13 cellular contexts compared by ENCODE assay signal in the genomic region with DNA sequence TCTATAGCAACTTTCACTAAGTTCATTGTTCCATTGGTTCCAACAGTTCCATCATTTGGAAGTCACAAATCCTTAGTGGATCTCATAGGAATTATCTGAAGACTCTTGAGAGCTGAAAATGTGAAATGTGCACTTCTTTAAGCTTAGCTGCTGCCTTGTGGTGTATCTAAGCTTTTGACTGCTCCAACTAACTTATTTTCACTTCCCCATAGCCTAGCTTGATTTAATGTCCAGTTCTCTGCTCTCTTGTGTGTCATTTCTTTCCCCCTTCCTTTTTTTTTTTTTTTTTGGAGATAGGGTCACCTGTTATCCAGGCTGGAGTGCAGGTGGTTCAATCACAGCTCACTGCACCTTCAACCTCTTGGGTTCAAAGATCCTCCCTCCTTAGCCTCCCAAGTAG.
"Had no signal": no experiment of that assay in that cellular context is flagged by ENCODE, and none has a peak within 500 bp of the region (broad histone marks: within the 10 kb centered on the region; RNA-seq: fewer than 3 reads in every experiment).

No MANE protein-coding gene starts in this region.

- H3K36me3 Mint-ChIP-seq: brain had no signal

- H3K4me1 Mint-ChIP-seq: activated naive CD8-positive, alpha-beta T cell treated with anti-CD3 and anti-CD28 coated beads, Interleukin-2, amount 10 ng/mL, durations not matched to agents 7 days and 5 days; brain had no signal

- H3K4me3 Mint-ChIP-seq: activated CD8-positive, alpha-beta T cell treated with anti-CD3 and anti-CD28 coated beads for 36 hours; activated naive CD8-positive, alpha-beta T cell treated with anti-CD3 and anti-CD28 coated beads, Interleukin-2, amount 10 ng/mL, durations not matched to agents 7 days and 5 days; activated T-helper 1 cell treated with anti-CD3 and anti-CD28 coated beads, Interleukin-12 subunit alpha, Interleukin-12 subunit beta, Interleukin-2, Interleukin-4 antibody, amounts not matched to agents 30 ng/mL and 10 ng/mL and 1 ng/mL, durations not matched to agents 14 hours and 24 hours and 36 hours; brain; naive B cell had no signal

- DNase-seq: activated CD4-positive, alpha-beta T cell treated with anti-CD3 and anti-CD28 coated beads for 4 hours; activated CD8-positive, alpha-beta memory T cell treated with anti-CD3 and anti-CD28 coated beads, Interleukin-2, amount 50 U/mL, for 48 hours; activated CD8-positive, alpha-beta T cell treated with anti-CD3 and anti-CD28 coated beads for 36 hours; activated naive CD8-positive, alpha-beta T cell treated with anti-CD3 and anti-CD28 coated beads, Interleukin-2, amount 10 ng/mL, durations not matched to agents 7 days and 5 days; central memory CD4-positive, alpha-beta T cell; colonic mucosa; islet precursor cell; naive B cell; stimulated activated naive CD4-positive, alpha-beta T cell treated with Interleukin-2 at 50 U/mL for 16 hours; substantia nigra; WERI-Rb-1 had no signal

- H3K27me3 Mint-ChIP-seq: activated CD8-positive, alpha-beta T cell treated with anti-CD3 and anti-CD28 coated beads for 36 hours; activated naive CD8-positive, alpha-beta T cell treated with anti-CD3 and anti-CD28 coated beads, Interleukin-2, amount 10 ng/mL, durations not matched to agents 7 days and 5 days; naive B cell had no signal

- ATAC-seq: activated CD8-positive, alpha-beta T cell treated with anti-CD3 and anti-CD28 coated beads for 36 hours had no signal

- H3K27ac Mint-ChIP-seq: activated CD8-positive, alpha-beta T cell treated with anti-CD3 and anti-CD28 coated beads for 36 hours; activated naive CD8-positive, alpha-beta T cell treated with anti-CD3 and anti-CD28 coated beads, Interleukin-2, amount 10 ng/mL, durations not matched to agents 7 days and 5 days; activated T-helper 1 cell treated with anti-CD3 and anti-CD28 coated beads, Interleukin-12 subunit alpha, Interleukin-12 subunit beta, Interleukin-2, Interleukin-4 antibody, amounts not matched to agents 30 ng/mL and 10 ng/mL and 1 ng/mL, durations not matched to agents 14 hours and 24 hours and 36 hours; brain had no signal
